In genomic region chr17:27793906-27794380, GRCh38 we compare ENCODE assay signal across 11 cellular contexts. TPM values are rescaled to one million over a fixed set of nuclear protein-coding genes. Genes with fewer than 3 reads are reported as not detected.
DNase-seq lines count a peak whose midpoint lies in the region; ATAC-seq and TF ChIP-seq lines count a peak whose summit lies in the region.
"Had no signal": no experiment of that assay in that cellular context is flagged by ENCODE, and none has a peak within 500 bp of the region (broad histone marks: within the 10 kb centered on the region; RNA-seq: fewer than 3 reads in every experiment).

No MANE protein-coding gene starts in this region.

- H3K4me3 Mint-ChIP-seq in activated CD8-positive, alpha-beta T cell treated with anti-CD3 and anti-CD28 coated beads, Interleukin-2, amount 10 ng/mL, durations not matched to agents 7 days and 5 days: peak overlapping the region; percentile 47
- H3K4me3 Mint-ChIP-seq in activated CD8-positive, alpha-beta T cell treated with anti-CD3 and anti-CD28 coated beads for 36 hours: no peak overlapping the region
- H3K4me3 Mint-ChIP-seq in activated naive CD8-positive, alpha-beta T cell: peak overlapping the region; percentile 68

- H3K27me3 ChIP-seq in left lung: peaks cover 21 to 59% of the 10 kb centered on the region in 2 donors
- peaks cover 8 to 24% of the 10 kb centered on the region in 2 donors for H3K27me3 ChIP-seq in stomach smooth muscle (ENCODE audit: control insufficient read depth in 1 of 2, insufficient read depth in 2 of 2, low read length in 2 of 2)
- H3K27me3 ChIP-seq: uterus had no signal

- no peaks in the 10 kb centered on the region for H3K9me3 Mint-ChIP-seq in activated CD8-positive, alpha-beta T cell treated with anti-CD3 and anti-CD28 coated beads, Interleukin-2, amount 10 ng/mL, durations not matched to agents 7 days and 5 days (ENCODE audit: insufficient read depth)
- no peaks in the 10 kb centered on the region for H3K9me3 Mint-ChIP-seq in activated CD8-positive, alpha-beta T cell treated with anti-CD3 and anti-CD28 coated beads for 36 hours
- no peaks in the 10 kb centered on the region for H3K9me3 Mint-ChIP-seq in activated naive CD8-positive, alpha-beta T cell (ENCODE audit: low read depth)

- H3K9me3 ChIP-seq in left lung (no peaks in the 10 kb centered on the region), stomach smooth muscle (ENCODE audit: control insufficient read depth in 2 of 2, low read length in 2 of 2) (no peaks in the 10 kb centered on the region)
- H3K9me3 ChIP-seq: uterus had no signal

- CTCF ChIA-PET in activated CD8-positive, alpha-beta T cell treated with anti-CD3 and anti-CD28 coated beads, Interleukin-2, amount 10 ng/mL, durations not matched to agents 7 days and 5 days (lab: Charles Lee): interaction anchor here (1.3 to 2.1 kb wide), 3 partner anchors 11 to 99 kb away, joined by 7 to 10 read pairs (median 7); partner anchors contain the start of gene LYRM9
- CTCF ChIA-PET in activated CD8-positive, alpha-beta T cell treated with anti-CD3 and anti-CD28 coated beads for 36 hours (lab: Charles Lee): interaction anchor here (0.7 to 2.7 kb wide), 8 partner anchors 9 to 139 kb away, joined by 3 to 12 read pairs (median 5); partner anchors contain the start of gene LYRM9

- no peaks in the 10 kb centered on the region for H3K36me3 Mint-ChIP-seq in activated CD8-positive, alpha-beta T cell treated with anti-CD3 and anti-CD28 coated beads, Interleukin-2, amount 10 ng/mL, durations not matched to agents 7 days and 5 days (ENCODE audit: low read depth)
- H3K36me3 Mint-ChIP-seq in activated CD8-positive, alpha-beta T cell treated with anti-CD3 and anti-CD28 coated beads for 36 hours (ENCODE audit: low read depth): no peaks in the 10 kb centered on the region
- no peaks in the 10 kb centered on the region for H3K36me3 Mint-ChIP-seq in activated naive CD8-positive, alpha-beta T cell

- POLR2A ChIA-PET in activated CD8-positive, alpha-beta T cell treated with anti-CD3 and anti-CD28 coated beads, Interleukin-2, amount 10 ng/mL, durations not matched to agents 7 days and 5 days (lab: Charles Lee): no interaction called here
- POLR2A ChIA-PET in activated CD8-positive, alpha-beta T cell treated with anti-CD3 and anti-CD28 coated beads for 36 hours (lab: Charles Lee): no interaction called here

- peaks cover 42% of the 10 kb centered on the region for H3K27me3 Mint-ChIP-seq in activated CD8-positive, alpha-beta T cell treated with anti-CD3 and anti-CD28 coated beads, Interleukin-2, amount 10 ng/mL, durations not matched to agents 7 days and 5 days (ENCODE audit: low read depth)
- H3K27me3 Mint-ChIP-seq in activated CD8-positive, alpha-beta T cell treated with anti-CD3 and anti-CD28 coated beads for 36 hours: peaks cover 29% of the 10 kb centered on the region
- peaks cover 30% of the 10 kb centered on the region for H3K27me3 Mint-ChIP-seq in activated naive CD8-positive, alpha-beta T cell

- H3K27ac Mint-ChIP-seq in activated CD8-positive, alpha-beta T cell treated with anti-CD3 and anti-CD28 coated beads, Interleukin-2, amount 10 ng/mL, durations not matched to agents 7 days and 5 days: no peak overlapping the region
- no peak overlapping the region for H3K27ac Mint-ChIP-seq in activated CD8-positive, alpha-beta T cell treated with anti-CD3 and anti-CD28 coated beads for 36 hours
- H3K27ac Mint-ChIP-seq in activated naive CD8-positive, alpha-beta T cell: no peak overlapping the region

- peaks cover 7% of the 10 kb centered on the region for H3K4me1 Mint-ChIP-seq in activated CD8-positive, alpha-beta T cell treated with anti-CD3 and anti-CD28 coated beads, Interleukin-2, amount 10 ng/mL, durations not matched to agents 7 days and 5 days (ENCODE audit: low read depth)
- H3K4me1 Mint-ChIP-seq in activated CD8-positive, alpha-beta T cell treated with anti-CD3 and anti-CD28 coated beads for 36 hours (ENCODE audit: low read depth): peaks cover 4% of the 10 kb centered on the region
- peaks cover 9% of the 10 kb centered on the region for H3K4me1 Mint-ChIP-seq in activated naive CD8-positive, alpha-beta T cell (ENCODE audit: low read depth)

- peaks cover 3 to 9% of the 10 kb centered on the region in 2 donors for H3K4me1 ChIP-seq in left lung
- H3K4me1 ChIP-seq in stomach smooth muscle (ENCODE audit: control insufficient read depth, insufficient read depth, low read length): peaks cover 11% of the 10 kb centered on the region

- intact Hi-C loops in activated CD8-positive, alpha-beta T cell treated with anti-CD3 and anti-CD28 coated beads for 36 hours (cut with micrococcal nuclease): no loop called here
- intact Hi-C loops in left lung (cut with DNase I): no loop called here

- no peak for ATAC-seq in activated CD8-positive, alpha-beta T cell treated with anti-CD3 and anti-CD28 coated beads, Interleukin-2, amount 10 ng/mL, durations not matched to agents 7 days and 5 days
- ATAC-seq in activated CD8-positive, alpha-beta T cell treated with anti-CD3 and anti-CD28 coated beads for 36 hours: no peak
- ATAC-seq in left lung (no peak), HG03045 (IDR thresholded peaks at IDR 0.05; ENCODE audit: unreplicated experiment) (no peak), GM19463 (IDR thresholded peaks at IDR 0.05; ENCODE audit: unreplicated experiment) (no peak)

- DNase-seq in activated CD8-positive, alpha-beta T cell treated with anti-CD3 and anti-CD28 coated beads, Interleukin-2, amount 10 ng/mL, durations not matched to agents 7 days and 5 days: no peak
- no peak for DNase-seq in activated CD8-positive, alpha-beta T cell treated with anti-CD3 and anti-CD28 coated beads for 36 hours
- DNase-seq in left lung (no peak), NCI-H1930 (lab: John Stamatoyannopoulos, UW) (no peak)
- DNase-seq: activated gamma-delta T cell treated with Interleukin-2 at 50 U/mL for 16 hours; stimulated activated CD4-positive, alpha-beta T cell treated with anti-CD3 and anti-CD28 coated beads, Interleukin-12 subunit alpha, Interleukin-12 subunit beta, amount 100 ng/mL, for 4 hours had no signal

- TF ChIP-seq CTCF in activated CD8-positive, alpha-beta T cell treated with anti-CD3 and anti-CD28 coated beads for 36 hours (IDR thresholded peaks at IDR 0.05): no peak
- TF ChIP-seq CTCF in left lung (IDR thresholded peaks at IDR 0.05): no peak

- no peak overlapping the region for H3K9ac ChIP-seq in stomach smooth muscle (ENCODE audit: low read length in 2 of 2)

- H3K36me3 ChIP-seq in left lung (no peaks in the 10 kb centered on the region), stomach smooth muscle (ENCODE audit: control insufficient read depth in 2 of 2, insufficient read depth in 2 of 2, low read length in 2 of 2) (no peaks in the 10 kb centered on the region)
- H3K36me3 ChIP-seq: uterus had no signal

- H3K4me3 ChIP-seq in left lung (peak overlapping the region; percentile 11 to 16), stomach smooth muscle (ENCODE audit: low read length in 2 of 2) (peak overlapping the region; percentile 41 to 62)

- H3K27ac ChIP-seq in left lung (no peak overlapping the region), stomach smooth muscle (ENCODE audit: low read length) (no peak overlapping the region)
- H3K27ac ChIP-seq: uterus had no signal

RNA-seq across cellular contexts. Expression of gene NOS2, which starts 6.4 kb away (rescaled TPM):
- not detected for total RNA-seq in activated CD8-positive, alpha-beta T cell treated with anti-CD3 and anti-CD28 coated beads, Interleukin-2, amount 10 ng/mL, durations not matched to agents 7 days and 5 days
- total RNA-seq in activated CD8-positive, alpha-beta T cell treated with anti-CD3 and anti-CD28 coated beads for 36 hours: not detected
- total RNA-seq in left lung: under 1 TPM; 0.34 to 0.70 TPM
